ENCODE assay signal across 10 cellular contexts in genomic region chr19:19606021-19606420, GRCh38.
DNase-seq lines count a peak whose midpoint lies in the region; ATAC-seq lines count a peak whose summit lies in the region.
"Had no signal": no experiment of that assay in that cellular context is flagged by ENCODE, and none has a peak within 500 bp of the region (broad histone marks: within the 10 kb centered on the region; RNA-seq: fewer than 3 reads in every experiment).

No MANE protein-coding gene starts in this region.

- no peak overlapping the region for H3K4me3 Mint-ChIP-seq in stimulated activated naive B cell treated with anti-CD40 and anti-IgM and Interleukin-4, amounts not matched to agents 10 μg/mL and 1 μg/mL and 100 μg/mL, for 72 hours

- H3K27ac Mint-ChIP-seq in stimulated activated naive B cell treated with anti-CD40 and anti-IgM and Interleukin-4, amounts not matched to agents 10 μg/mL and 1 μg/mL and 100 μg/mL, for 72 hours, result peak overlapping the region; percentile 63

- no peaks in the 10 kb centered on the region for H3K9me3 Mint-ChIP-seq in stimulated activated naive B cell treated with anti-CD40 and anti-IgM and Interleukin-4, amounts not matched to agents 10 μg/mL and 1 μg/mL and 100 μg/mL, for 72 hours

- H3K36me3 Mint-ChIP-seq in stimulated activated naive B cell treated with anti-CD40 and anti-IgM and Interleukin-4, amounts not matched to agents 10 μg/mL and 1 μg/mL and 100 μg/mL, for 72 hours, result peaks cover 0 to 8% of the 10 kb centered on the region in 2 donors

- H3K27me3 Mint-ChIP-seq in stimulated activated naive B cell treated with anti-CD40 and anti-IgM and Interleukin-4, amounts not matched to agents 10 μg/mL and 1 μg/mL and 100 μg/mL, for 72 hours, result no peaks in the 10 kb centered on the region

- DNase-seq in activated CD4-positive, CD25-positive, alpha-beta regulatory T cell (lab: John Stamatoyannopoulos, UW), result no peak
- DNase-seq in T-helper 1 cell (peak; percentile 27 to 82 (median 48)), NCI-H345 (lab: John Stamatoyannopoulos, UW) (no peak)
- peak; percentile 77 for DNase-seq in central memory CD4-positive, alpha-beta T cell
- no peak for DNase-seq in stimulated activated naive B cell treated with anti-CD40 and anti-IgM and Interleukin-4, amounts not matched to agents 10 μg/mL and 1 μg/mL and 100 μg/mL, for 72 hours
- DNase-seq: ACHN, amygdala had no signal

- ATAC-seq in activated CD4-positive, CD25-positive, alpha-beta regulatory T cell treated with anti-CD3 and anti-CD28 coated beads, Interleukin-2, amount 50 U/mL, for 24 hours, result peak; percentile 88 to 93
- ATAC-seq in stimulated activated naive B cell treated with anti-CD40 and anti-IgM and Interleukin-4, amounts not matched to agents 10 μg/mL and 1 μg/mL and 100 μg/mL, for 72 hours (replicated peaks), result peak; percentile 49 to 63
- ATAC-seq in HG02870 (IDR thresholded peaks at IDR 0.05; ENCODE audit: unreplicated experiment) (no peak), GM19023 (IDR thresholded peaks at IDR 0.05; ENCODE audit: unreplicated experiment) (no peak)

- peaks cover 8 to 14% of the 10 kb centered on the region in 2 donors for H3K4me1 Mint-ChIP-seq in stimulated activated naive B cell treated with anti-CD40 and anti-IgM and Interleukin-4, amounts not matched to agents 10 μg/mL and 1 μg/mL and 100 μg/mL, for 72 hours

Comparison
In these comparisons a context has a peak if more than half of its experiments do, and no peak if none do; other contexts are left out.
1. ATAC-seq: peak in activated CD4-positive, CD25-positive, alpha-beta regulatory T cell treated with anti-CD3 and anti-CD28 coated beads, Interleukin-2, amount 50 U/mL, for 24 hours (2 of 2) and stimulated activated naive B cell treated with anti-CD40 and anti-IgM and Interleukin-4, amounts not matched to agents 10 μg/mL and 1 μg/mL and 100 μg/mL, for 72 hours (2 of 2); none in HG02870 (single experiment) and GM19023 (single experiment).
2. DNase-seq: peak in T-helper 1 cell (5 of 5) and central memory CD4-positive, alpha-beta T cell (single experiment); none in activated CD4-positive, CD25-positive, alpha-beta regulatory T cell (0 of 4), stimulated activated naive B cell treated with anti-CD40 and anti-IgM and Interleukin-4, amounts not matched to agents 10 μg/mL and 1 μg/mL and 100 μg/mL, for 72 hours (single experiment) and NCI-H345 (single experiment).